ENCODE assay signal across 20 cellular contexts in the genomic region with DNA sequence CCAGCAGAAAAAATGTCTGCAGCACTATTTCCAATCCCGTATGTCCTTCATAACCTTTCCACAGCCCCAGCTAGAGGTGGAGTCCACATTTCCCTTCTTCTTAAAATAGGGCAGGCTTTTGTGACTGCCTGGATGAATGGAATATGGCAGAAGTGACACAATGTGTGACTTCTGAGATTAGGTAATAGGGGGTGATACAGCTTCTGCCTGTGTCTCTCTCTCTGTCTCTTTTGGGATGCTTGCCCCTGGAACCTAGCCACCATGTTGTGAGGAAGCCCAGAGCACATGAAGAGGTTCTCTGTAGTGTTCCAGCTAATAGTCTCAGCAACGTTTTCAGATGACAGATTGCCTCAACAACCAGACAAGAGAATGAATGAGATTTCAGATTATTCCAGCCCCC. TPM values are rescaled to one million over a fixed set of nuclear protein-coding genes. Genes with fewer than 3 reads are reported as not detected.
"Had no signal": no experiment of that assay in that cellular context is flagged by ENCODE, and none has a peak within 500 bp of the region (broad histone marks: within the 10 kb centered on the region; RNA-seq: fewer than 3 reads in every experiment).

No MANE protein-coding gene starts in this region.

- H3K27me3 ChIP-seq: esophagus muscularis mucosa, gastroesophageal sphincter, neutrophil, stomach had no signal

- FAIRE-seq: small intestine had no signal

- DNase-seq: effector memory CD8-positive, alpha-beta T cell; glutamatergic neuron; hippocampal formation; lower lobe of right lung; naive B cell; nephron progenitor cell; small intestine; stimulated activated CD4-positive, alpha-beta T cell treated with anti-CD3 and anti-CD28 coated beads, Interleukin-12 subunit alpha, Interleukin-12 subunit beta, amount 100 ng/mL, for 4 hours; stimulated activated naive CD4-positive, alpha-beta T cell; stomach; substantia nigra; trophoblast cell had no signal

- H3K9me3 ChIP-seq: neutrophil, thoracic aorta had no signal

- H3K27ac ChIP-seq: epithelial cell of prostate, esophagus muscularis mucosa, gastroesophageal sphincter, lower lobe of right lung, neutrophil, stomach, thoracic aorta had no signal

- H3K36me3 ChIP-seq: esophagus muscularis mucosa, gastroesophageal sphincter, lower lobe of right lung, neutrophil, stomach, thoracic aorta had no signal

- H3K4me1 ChIP-seq: gastroesophageal sphincter, stomach had no signal

- H3K4me3 ChIP-seq: esophagus muscularis mucosa, gastroesophageal sphincter, lower lobe of right lung, stomach, thoracic aorta had no signal

- ATAC-seq: effector memory CD8-positive, alpha-beta T cell; gastroesophageal sphincter; left lobe of liver; lower lobe of right lung had no signal

RNA-seq across cellular contexts. Expression of a gene that starts 51.4 kb away (rescaled TPM):
- total RNA-seq: fibroblast of villous mesenchyme, osteoblast had no signal
